1 cellular context compared by ENCODE assay signal in genomic region chr20:36932476-36933426, GRCh38.
TF ChIP-seq lines count a peak whose summit lies in the region.

No MANE protein-coding gene starts in this region.

TF ChIP-seq in SK-N-SH treated with all-trans-retinoic acid at 6 μM for 48 hours, 23 proteins besides CTCF, POLR2A, EP300 and RAD21 (continued from another document):
- TF ChIP-seq, protein P1, sequence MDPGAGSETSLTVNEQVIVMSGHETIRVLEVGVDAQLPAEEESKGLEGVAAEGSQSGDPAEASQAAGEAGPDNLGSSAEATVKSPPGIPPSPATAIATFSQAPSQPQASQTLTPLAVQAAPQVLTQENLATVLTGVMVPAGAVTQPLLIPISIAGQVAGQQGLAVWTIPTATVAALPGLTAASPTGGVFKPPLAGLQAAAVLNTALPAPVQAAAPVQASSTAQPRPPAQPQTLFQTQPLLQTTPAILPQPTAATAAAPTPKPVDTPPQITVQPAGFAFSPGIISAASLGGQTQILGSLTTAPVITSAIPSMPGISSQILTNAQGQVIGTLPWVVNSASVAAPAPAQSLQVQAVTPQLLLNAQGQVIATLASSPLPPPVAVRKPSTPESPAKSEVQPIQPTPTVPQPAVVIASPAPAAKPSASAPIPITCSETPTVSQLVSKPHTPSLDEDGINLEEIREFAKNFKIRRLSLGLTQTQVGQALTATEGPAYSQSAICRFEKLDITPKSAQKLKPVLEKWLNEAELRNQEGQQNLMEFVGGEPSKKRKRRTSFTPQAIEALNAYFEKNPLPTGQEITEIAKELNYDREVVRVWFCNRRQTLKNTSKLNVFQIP (CRISPR knock-in tag; IDR thresholded peaks at IDR 0.05; ENCODE audit: borderline replicate concordance, low read depth) = no peak
- TF ChIP-seq CREB5 (CRISPR knock-in tag; IDR thresholded peaks at IDR 0.05; ENCODE audit: low read depth) = no peak
- no peak for TF ChIP-seq ZNF8 (CRISPR knock-in tag; IDR thresholded peaks at IDR 0.05)
- TF ChIP-seq, protein P2, sequence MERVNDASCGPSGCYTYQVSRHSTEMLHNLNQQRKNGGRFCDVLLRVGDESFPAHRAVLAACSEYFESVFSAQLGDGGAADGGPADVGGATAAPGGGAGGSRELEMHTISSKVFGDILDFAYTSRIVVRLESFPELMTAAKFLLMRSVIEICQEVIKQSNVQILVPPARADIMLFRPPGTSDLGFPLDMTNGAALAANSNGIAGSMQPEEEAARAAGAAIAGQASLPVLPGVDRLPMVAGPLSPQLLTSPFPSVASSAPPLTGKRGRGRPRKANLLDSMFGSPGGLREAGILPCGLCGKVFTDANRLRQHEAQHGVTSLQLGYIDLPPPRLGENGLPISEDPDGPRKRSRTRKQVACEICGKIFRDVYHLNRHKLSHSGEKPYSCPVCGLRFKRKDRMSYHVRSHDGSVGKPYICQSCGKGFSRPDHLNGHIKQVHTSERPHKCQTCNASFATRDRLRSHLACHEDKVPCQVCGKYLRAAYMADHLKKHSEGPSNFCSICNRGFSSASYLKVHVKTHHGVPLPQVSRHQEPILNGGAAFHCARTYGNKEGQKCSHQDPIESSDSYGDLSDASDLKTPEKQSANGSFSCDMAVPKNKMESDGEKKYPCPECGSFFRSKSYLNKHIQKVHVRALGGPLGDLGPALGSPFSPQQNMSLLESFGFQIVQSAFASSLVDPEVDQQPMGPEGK (CRISPR knock-in tag; IDR thresholded peaks at IDR 0.05; ENCODE audit: borderline replicate concordance) = no peak
- no peak for TF ChIP-seq RARB (CRISPR knock-in tag; IDR thresholded peaks at IDR 0.05)
- TF ChIP-seq BACH2 (CRISPR knock-in tag; IDR thresholded peaks at IDR 0.05; ENCODE audit: borderline replicate concordance) = no peak
